8 cellular contexts compared by ENCODE assay signal in the genomic region with DNA sequence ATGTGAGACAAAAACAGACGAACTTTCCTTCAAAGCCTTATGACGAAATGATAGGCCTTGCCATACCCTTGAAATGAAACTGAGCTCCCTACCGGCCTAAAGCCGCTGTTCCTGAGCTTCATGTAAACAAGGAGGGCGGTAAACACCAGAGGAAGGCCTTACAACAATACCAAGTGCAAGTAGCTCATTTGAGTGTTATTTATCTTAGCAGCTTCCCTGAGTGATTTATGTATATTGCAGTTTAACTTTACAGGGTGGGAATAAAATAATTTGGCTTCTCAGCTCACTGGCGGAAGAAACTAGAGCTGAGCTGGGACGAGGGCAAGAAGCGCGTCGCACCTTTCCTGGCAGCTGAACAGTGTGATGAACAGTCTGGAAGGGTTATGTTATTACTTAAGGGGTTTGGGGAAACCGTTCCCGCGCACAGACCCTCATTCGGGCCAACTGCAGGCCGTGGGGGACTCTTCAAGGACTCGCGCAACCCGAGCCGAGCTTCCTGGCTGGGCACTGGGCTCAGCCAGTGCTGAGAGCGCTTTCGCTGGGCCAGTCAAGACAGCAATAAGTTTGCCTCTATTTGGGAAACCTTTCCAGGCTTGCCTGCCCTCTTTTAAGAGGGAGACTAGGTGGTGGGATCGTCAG.
DNase-seq lines count a peak whose midpoint lies in the region; ATAC-seq and TF ChIP-seq lines count a peak whose summit lies in the region.

No MANE protein-coding gene starts in this region.

- H2BK12ac ChIP-seq in trophoblast cell (ENCODE audit: low read length) = no peak overlapping the region

- H2AK5ac ChIP-seq in trophoblast cell (ENCODE audit: low read length) = no peak overlapping the region

- no peak overlapping the region for H2BK5ac ChIP-seq in trophoblast cell (ENCODE audit: low read depth, low read length, poor library complexity)

- H4K12ac ChIP-seq in trophoblast cell (ENCODE audit: low read depth, low read length) = no peak overlapping the region

- ATAC-seq in HG03378 (IDR thresholded peaks at IDR 0.05; ENCODE audit: unreplicated experiment) = no peak

- H3K27ac ChIP-seq in C4-2B (peak overlapping the region; percentile 100), trophoblast cell (ENCODE audit: low read depth, low read length) (no peak overlapping the region)

- in situ Hi-C loops in HAP-1 (cut with MboI; ENCODE audit: low sequenced_read_pairs) = no loop called here

- DNase-seq in HAP-1 (ENCODE audit: low spot score in 2 of 2) (no peak), SK-N-DZ (ENCODE audit: low spot score) (peak; percentile 41), erythroblast (lab: John Stamatoyannopoulos, UW) (peak; percentile 80 to 88), trophoblast cell (peak in 1 of 2 donors; percentile 21), hippocampal formation (lab: John Stamatoyannopoulos, UW) (no peak), GM10248 (ENCODE audit: extremely low spot score) (no peak)

- H3K79me1 ChIP-seq in trophoblast cell (ENCODE audit: low read length) = peaks cover 16% of the 10 kb centered on the region

- no peak overlapping the region for H3K9ac ChIP-seq in trophoblast cell (ENCODE audit: low read length)

- no peaks in the 10 kb centered on the region for H3K27me3 ChIP-seq in HAP-1 (ENCODE audit: low read depth)
- peaks cover 61% of the 10 kb centered on the region for H3K27me3 ChIP-seq in trophoblast cell (ENCODE audit: insufficient read depth, low read length)

- peaks cover 11% of the 10 kb centered on the region for H3K79me2 ChIP-seq in trophoblast cell (ENCODE audit: control insufficient read depth, insufficient read depth, low read length, poor library complexity)

- H3K4me1 ChIP-seq in HAP-1 (peaks cover 20% of the 10 kb centered on the region), trophoblast cell (ENCODE audit: control insufficient read depth in 1 of 2, insufficient read depth in 2 of 2, low read length in 2 of 2) (peaks cover 17 to 28% of the 10 kb centered on the region in 2 experiments)

- H3K36me3 ChIP-seq in HAP-1 (replicated peaks) (no peaks in the 10 kb centered on the region), trophoblast cell (ENCODE audit: control insufficient read depth in 1 of 2, insufficient read depth in 2 of 2, low read length in 2 of 2) (no peaks in the 10 kb centered on the region)

- WGBS in trophoblast cell (ENCODE audit: extremely low coverage, insufficient coverage, insufficient read length) = no CpG with 5 or more reads among the region's 22 CpGs

- H3K4me3 ChIP-seq in HAP-1 = peak overlapping the region; percentile 90
- no peak overlapping the region for H3K4me3 ChIP-seq in trophoblast cell (ENCODE audit: low read depth, low read length)

- POLR2A ChIA-PET in GM10248 (lab: Yijun Ruan, JAX) = interaction anchor here (1.6 kb wide), 1 partner anchor 46 kb away, joined by 4 read pairs; no protein-coding TSS in a partner anchor

- CTCF ChIA-PET in GM10248 (lab: Yijun Ruan, JAX) = interaction anchor here (1.1 to 5.9 kb wide), 8 partner anchors 9 to 786 kb away, joined by 3 to 31 read pairs (median 3); a partner anchor contains a TSS

- H3K18ac ChIP-seq in trophoblast cell (ENCODE audit: low read length) = no peak overlapping the region

- no peak overlapping the region for H2AFZ ChIP-seq in trophoblast cell (ENCODE audit: insufficient read depth, low read length, poor library complexity)

- no peak for TF ChIP-seq CTCF in C4-2B (conservative IDR thresholded peaks at IDR 0.05)
- no peak for TF ChIP-seq CTCF in GM10248 (IDR thresholded peaks at IDR 0.05; ENCODE audit: control extremely low read depth, extremely low read depth, low read depth, missing control alignments)

- H3K14ac ChIP-seq in trophoblast cell (ENCODE audit: low read length) = no peak overlapping the region

- peak overlapping the region; percentile 81 for H3K4me2 ChIP-seq in trophoblast cell (ENCODE audit: low read length)

- no peak overlapping the region for H2BK120ac ChIP-seq in trophoblast cell (ENCODE audit: insufficient read depth, low read length, poor library complexity)

- H3K9me3 ChIP-seq in HAP-1 (no peaks in the 10 kb centered on the region), trophoblast cell (ENCODE audit: insufficient read depth, low read depth, low read length) (peaks cover 2% of the 10 kb centered on the region)

- H3K23ac ChIP-seq in trophoblast cell (ENCODE audit: low read length) = no peak overlapping the region

- TF ChIP-seq POLR2A in erythroblast (IDR thresholded peaks at IDR 0.05; ENCODE audit: low read length) = peak; percentile 9

- no peak overlapping the region for H4K91ac ChIP-seq in trophoblast cell (ENCODE audit: low read depth, low read length)

- H3K4ac ChIP-seq in trophoblast cell (ENCODE audit: low read depth, low read length) = no peak overlapping the region

- H4K8ac ChIP-seq in trophoblast cell (ENCODE audit: low read depth, low read length) = no peak overlapping the region

Comparison
In these comparisons a context has a peak if more than half of its experiments do, and no peak if none do; other contexts are left out.
1. DNase-seq: peak in SK-N-DZ (single experiment) and erythroblast (2 of 2); none in HAP-1 (0 of 2), hippocampal formation (0 of 2) and GM10248 (single experiment).